Comparison of ENCODE assay signal across 24 cellular contexts in genomic region chr10:128936392-128936791, GRCh38.
"Had no signal": no experiment of that assay in that cellular context is flagged by ENCODE, and none has a peak within 500 bp of the region (broad histone marks: within the 10 kb centered on the region; RNA-seq: fewer than 3 reads in every experiment).

No MANE protein-coding gene starts in this region.

- H3K9me3 ChIP-seq: colonic mucosa, esophagus muscularis mucosa, esophagus squamous epithelium, gastrocnemius medialis, gastroesophageal sphincter, heart left ventricle had no signal

- H3K27me3 ChIP-seq: colonic mucosa, esophagus muscularis mucosa, esophagus squamous epithelium, foreskin keratinocyte, gastrocnemius medialis, heart left ventricle had no signal

- H3K36me3 ChIP-seq: colonic mucosa, esophagus muscularis mucosa, esophagus squamous epithelium, gastrocnemius medialis, gastroesophageal sphincter, heart left ventricle had no signal

- H3K27ac Mint-ChIP-seq: dendritic cell treated with granulocyte-macrophage colony-stimulating factor and Interleukin-4, amounts not matched to agents 40 ng/mL and 50 ng/mL, for 4 days; endodermal cell had no signal

- H3K27me3 Mint-ChIP-seq: dendritic cell treated with granulocyte-macrophage colony-stimulating factor and Interleukin-4, amounts not matched to agents 40 ng/mL and 50 ng/mL, for 4 days had no signal

- H3K27ac ChIP-seq: colonic mucosa, coronary artery, dorsolateral prefrontal cortex, epithelial cell of prostate, esophagus muscularis mucosa, esophagus squamous epithelium, foreskin keratinocyte, gastrocnemius medialis, gastroesophageal sphincter, heart left ventricle had no signal

- H3K9me3 Mint-ChIP-seq: dendritic cell treated with granulocyte-macrophage colony-stimulating factor and Interleukin-4, amounts not matched to agents 40 ng/mL and 50 ng/mL, for 4 days; endodermal cell had no signal

- DNase-seq: colonic mucosa; cortex of kidney; dermis blood vessel endothelial cell; dorsolateral prefrontal cortex; effector CD4-positive, alpha-beta T cell; effector CD8-positive, alpha-beta T cell; effector memory CD4-positive, alpha-beta T cell; effector memory CD8-positive, alpha-beta T cell; endodermal cell; erythroblast; esophagus squamous epithelium; foreskin fibroblast; foreskin keratinocyte; foreskin melanocyte; gastrocnemius medialis; glutamatergic neuron; head of caudate nucleus; heart left ventricle had no signal

- ATAC-seq: effector memory CD8-positive, alpha-beta T cell; esophagus mucosa; foreskin keratinocyte; gastrocnemius medialis; gastroesophageal sphincter; heart left ventricle had no signal

- H3K4me3 Mint-ChIP-seq: dendritic cell treated with granulocyte-macrophage colony-stimulating factor and Interleukin-4, amounts not matched to agents 40 ng/mL and 50 ng/mL, for 4 days; effector memory CD8-positive, alpha-beta T cell; endodermal cell had no signal

- H3K4me3 ChIP-seq: colonic mucosa, coronary artery, dorsolateral prefrontal cortex, esophagus muscularis mucosa, esophagus squamous epithelium, gastrocnemius medialis, gastroesophageal sphincter, heart left ventricle had no signal

- H3K4me1 ChIP-seq: colonic mucosa, esophagus muscularis mucosa, esophagus squamous epithelium, foreskin keratinocyte, gastrocnemius medialis, gastroesophageal sphincter, heart left ventricle had no signal
